In the genomic region with DNA sequence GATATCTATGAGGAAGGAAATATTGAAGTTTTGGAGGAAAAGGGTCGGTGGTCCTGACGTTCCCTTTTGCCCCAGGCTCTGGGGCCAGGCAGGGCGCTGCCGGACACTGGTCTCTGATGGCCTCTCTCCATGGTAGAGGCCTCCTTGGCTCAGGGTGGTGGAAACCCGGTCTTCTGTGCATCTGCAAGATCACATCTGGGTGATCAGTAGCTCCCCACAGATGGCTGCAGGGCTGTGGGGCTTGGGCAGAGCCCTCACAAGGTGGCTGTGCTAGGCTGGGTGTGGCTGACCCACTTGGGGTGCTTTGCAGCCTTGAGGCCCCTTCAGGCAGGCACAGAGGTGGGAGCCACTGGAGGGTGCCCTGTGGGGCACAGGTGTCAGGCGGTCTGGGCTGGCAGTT, we compare ENCODE assay signal across 18 cellular contexts. TPM values are rescaled to one million over a fixed set of nuclear protein-coding genes. Genes with fewer than 3 reads are reported as not detected.
"Had no signal": no experiment of that assay in that cellular context is flagged by ENCODE, and none has a peak within 500 bp of the region (broad histone marks: within the 10 kb centered on the region; RNA-seq: fewer than 3 reads in every experiment).

No MANE protein-coding gene starts in this region.

- H3K27me3 ChIP-seq: tibial nerve, uterus had no signal

- H3K4me1 ChIP-seq: uterus had no signal

- H3K27ac ChIP-seq: lower lobe of right lung, parathyroid adenoma, tibial nerve, uterus had no signal

- H3K36me3 ChIP-seq: lower lobe of right lung, tibial nerve, uterus had no signal

- DNase-seq: activated CD4-positive, alpha-beta T cell treated with anti-CD3 and anti-CD28 coated beads for 4 hours; activated effector memory CD4-positive, alpha-beta T cell treated with anti-CD3 and anti-CD28 coated beads, Interleukin-2, amount 50 U/mL, for 16 hours; activated T-cell treated with anti-CD3 and anti-CD28 coated beads, Interleukin-2, amount 50 U/mL, for 48 hours; hippocampal formation; retina; stimulated activated CD4-positive, alpha-beta T cell treated with anti-CD3 and anti-CD28 coated beads, Interleukin-4, amount 100 ng/mL, for 4 hours; stimulated activated CD8-positive, alpha-beta memory T cell treated with anti-CD3 and anti-CD28 coated beads, Interleukin-4, amount 100 ng/mL, for 48 hours; stimulated activated naive CD4-positive, alpha-beta T cell treated with Interleukin-2 at 50 U/mL for 16 hours; substantia nigra; uterus had no signal

- ATAC-seq: activated CD8-positive, alpha-beta T cell treated with anti-CD3 and anti-CD28 coated beads for 36 hours; activated naive CD4-positive, alpha-beta T cell treated with anti-CD3 and anti-CD28 coated beads, Interleukin-2, amount 50 U/mL, for 72 hours; esophagus mucosa; lower lobe of right lung; WTC11 had no signal

- H3K9ac ChIP-seq: parathyroid adenoma had no signal

- H3K4me3 ChIP-seq: lower lobe of right lung, tibial nerve, uterus had no signal

- H3K9me3 ChIP-seq: lower lobe of right lung, tibial nerve, uterus had no signal

RNA-seq across cellular contexts. Expression of gene RNU6ATAC, which starts 53.9 kb away (rescaled TPM):
- total RNA-seq: myocyte, tibial nerve had no signal
